23 cellular contexts compared by ENCODE assay signal in genomic region chr4:146255463-146255862, GRCh38. TPM values are rescaled to one million over a fixed set of nuclear protein-coding genes. Genes with fewer than 3 reads are reported as not detected.
DNase-seq lines count a peak whose midpoint lies in the region; ATAC-seq and TF ChIP-seq lines count a peak whose summit lies in the region.
"Had no signal": no experiment of that assay in that cellular context is flagged by ENCODE, and none has a peak within 500 bp of the region (broad histone marks: within the 10 kb centered on the region; RNA-seq: fewer than 3 reads in every experiment).

No MANE protein-coding gene starts in this region.

- no peaks in the 10 kb centered on the region for H3K9me3 Mint-ChIP-seq in activated naive CD4-positive, alpha-beta T cell treated with anti-CD3 and anti-CD28 coated beads, Interleukin-2, amount 10 ng/mL, durations not matched to agents 7 days and 5 days
- H3K9me3 Mint-ChIP-seq: activated naive CD8-positive, alpha-beta T cell treated with anti-CD3 and anti-CD28 coated beads for 36 hours; activated T-helper 1 cell treated with anti-CD3 and anti-CD28 coated beads, Interleukin-12 subunit alpha, Interleukin-12 subunit beta, Interleukin-2, Interleukin-4 antibody, amounts not matched to agents 30 ng/mL and 10 ng/mL and 1 ng/mL, durations not matched to agents 14 hours and 24 hours and 36 hours; immature natural killer cell; stimulated activated effector memory CD8-positive, alpha-beta T cell treated with anti-CD3 and anti-CD28 coated beads, Interleukin-12 subunit alpha, Interleukin-12 subunit beta, amount 100 ng/mL, for 72 hours had no signal

- H3K27ac Mint-ChIP-seq in activated naive CD4-positive, alpha-beta T cell treated with anti-CD3 and anti-CD28 coated beads, Interleukin-2, amount 10 ng/mL, durations not matched to agents 7 days and 5 days: no peak overlapping the region
- H3K27ac Mint-ChIP-seq: activated naive CD8-positive, alpha-beta T cell treated with anti-CD3 and anti-CD28 coated beads for 36 hours; activated T-helper 1 cell treated with anti-CD3 and anti-CD28 coated beads, Interleukin-12 subunit alpha, Interleukin-12 subunit beta, Interleukin-2, Interleukin-4 antibody, amounts not matched to agents 30 ng/mL and 10 ng/mL and 1 ng/mL, durations not matched to agents 14 hours and 24 hours and 36 hours; immature natural killer cell; stimulated activated effector memory CD8-positive, alpha-beta T cell treated with anti-CD3 and anti-CD28 coated beads, Interleukin-12 subunit alpha, Interleukin-12 subunit beta, amount 100 ng/mL, for 72 hours had no signal

- no peak for ATAC-seq in GM18867 (IDR thresholded peaks at IDR 0.05; ENCODE audit: unreplicated experiment)
- ATAC-seq: heart right ventricle; right lobe of liver; stimulated activated effector memory CD8-positive, alpha-beta T cell treated with anti-CD3 and anti-CD28 coated beads, Interleukin-12 subunit alpha, Interleukin-12 subunit beta, amount 100 ng/mL, for 72 hours had no signal

- no peaks in the 10 kb centered on the region for H3K27me3 Mint-ChIP-seq in activated naive CD4-positive, alpha-beta T cell treated with anti-CD3 and anti-CD28 coated beads, Interleukin-2, amount 10 ng/mL, durations not matched to agents 7 days and 5 days
- H3K27me3 Mint-ChIP-seq: activated naive CD8-positive, alpha-beta T cell treated with anti-CD3 and anti-CD28 coated beads for 36 hours had no signal

- intact Hi-C loops in stomach (cut with DNase I; ENCODE audit: low total_unique reads): no loop called here

- CTCF ChIA-PET in activated naive CD4-positive, alpha-beta T cell treated with anti-CD3 and anti-CD28 coated beads, Interleukin-2, amount 10 ng/mL, durations not matched to agents 7 days and 5 days (lab: Charles Lee): no interaction called here

- peak overlapping the region; percentile 34 for H3K4me2 ChIP-seq in skeletal muscle satellite cell (ENCODE audit: low read length)

- no peaks in the 10 kb centered on the region for H3K36me3 ChIP-seq in SJSA1
- no peaks in the 10 kb centered on the region for H3K36me3 ChIP-seq in skeletal muscle satellite cell (ENCODE audit: insufficient read depth, low read length)
- peaks cover 0 to 22% (median 14%) of the 10 kb centered on the region in 4 donors for H3K36me3 ChIP-seq in stomach
- H3K36me3 ChIP-seq: cardiac muscle cell, HAP-1, thoracic aorta had no signal

- H3K27me3 ChIP-seq in SJSA1 (replicated peaks) (no peaks in the 10 kb centered on the region), skeletal muscle satellite cell (ENCODE audit: control insufficient read depth, insufficient read depth, low read length) (no peaks in the 10 kb centered on the region), stomach (no peaks in the 10 kb centered on the region)
- H3K27me3 ChIP-seq: cardiac muscle cell, esophagus muscularis mucosa, heart right ventricle, right lobe of liver had no signal

- H3K4me1 ChIP-seq in SJSA1 (replicated peaks) (peaks cover 35% of the 10 kb centered on the region), skeletal muscle satellite cell (ENCODE audit: control insufficient read depth, insufficient read depth, low read length) (peaks cover 14% of the 10 kb centered on the region), stomach (peaks cover 0 to 25% (median 2%) of the 10 kb centered on the region in 4 donors)
- H3K4me1 ChIP-seq: HAP-1, heart right ventricle, right lobe of liver had no signal

- no peaks in the 10 kb centered on the region for H3K4me1 Mint-ChIP-seq in activated naive CD4-positive, alpha-beta T cell treated with anti-CD3 and anti-CD28 coated beads, Interleukin-2, amount 10 ng/mL, durations not matched to agents 7 days and 5 days
- H3K4me1 Mint-ChIP-seq: activated naive CD8-positive, alpha-beta T cell treated with anti-CD3 and anti-CD28 coated beads for 36 hours; immature natural killer cell; stimulated activated effector memory CD8-positive, alpha-beta T cell treated with anti-CD3 and anti-CD28 coated beads, Interleukin-12 subunit alpha, Interleukin-12 subunit beta, amount 100 ng/mL, for 72 hours had no signal

- no peaks in the 10 kb centered on the region for H3K36me3 Mint-ChIP-seq in activated naive CD4-positive, alpha-beta T cell treated with anti-CD3 and anti-CD28 coated beads, Interleukin-2, amount 10 ng/mL, durations not matched to agents 7 days and 5 days
- H3K36me3 Mint-ChIP-seq: activated naive CD8-positive, alpha-beta T cell treated with anti-CD3 and anti-CD28 coated beads for 36 hours; stimulated activated effector memory CD8-positive, alpha-beta T cell treated with anti-CD3 and anti-CD28 coated beads, Interleukin-12 subunit alpha, Interleukin-12 subunit beta, amount 100 ng/mL, for 72 hours had no signal

- TF ChIP-seq EP300 in stomach (IDR thresholded peaks at IDR 0.05): no peak

- peak overlapping the region; percentile 92 for H3K27ac ChIP-seq in SJSA1
- H3K27ac ChIP-seq in stomach: no peak overlapping the region
- H3K27ac ChIP-seq: cardiac muscle cell, esophagus muscularis mucosa, heart right ventricle, right lobe of liver, thoracic aorta had no signal

- peak; percentile 7 for TF ChIP-seq CTCF in fibroblast of mammary gland (conservative IDR thresholded peaks at IDR 0.05; ENCODE audit: control insufficient read depth, insufficient read depth, low read depth, low read length)
- TF ChIP-seq CTCF in stomach (IDR thresholded peaks at IDR 0.05): no peak

- H3K4me3 ChIP-seq in SJSA1: no peak overlapping the region
- no peak overlapping the region for H3K4me3 ChIP-seq in fibroblast of mammary gland (ENCODE audit: control insufficient read depth, low read depth, low read length)
- no peak overlapping the region for H3K4me3 ChIP-seq in skeletal muscle satellite cell (ENCODE audit: low read length)
- no peak overlapping the region for H3K4me3 ChIP-seq in stomach
- H3K4me3 ChIP-seq: cardiac muscle cell, esophagus muscularis mucosa, HAP-1, heart right ventricle, right lobe of liver, thoracic aorta had no signal

- DNase-seq in EL: peak; percentile 89
- peak in 1 of 2 experiments; percentile 75 for DNase-seq in SJSA1 (ENCODE audit: low read depth in 1 of 2, low spot score in 2 of 2)
- DNase-seq in fibroblast of mammary gland (ENCODE audit: low read depth): peak; percentile 39
- DNase-seq in stomach: no peak
- DNase-seq in activated naive CD4-positive, alpha-beta T cell treated with anti-CD3 and anti-CD28 coated beads, Interleukin-2, amount 10 ng/mL, durations not matched to agents 7 days and 5 days: no peak
- DNase-seq: activated CD4-positive, alpha-beta T cell treated with anti-CD3 and anti-CD28 coated beads for 1 hour; activated naive CD8-positive, alpha-beta T cell treated with anti-CD3 and anti-CD28 coated beads for 36 hours; C1 segment of cervical spinal cord; effector CD4-positive, alpha-beta T cell; heart right ventricle; immature natural killer cell; NCI-H187 treated with DMSO at 0.1 percent for 48 hours; NCI-H446; right lobe of liver; RPMI8226 had no signal

- H3K9me3 ChIP-seq in SJSA1 (replicated peaks) (no peaks in the 10 kb centered on the region), skeletal muscle satellite cell (replicated peaks; ENCODE audit: low read length) (no peaks in the 10 kb centered on the region), stomach (no peaks in the 10 kb centered on the region)
- H3K9me3 ChIP-seq: esophagus muscularis mucosa, HAP-1, heart right ventricle, right lobe of liver, thoracic aorta had no signal

- no peak overlapping the region for H3K4me3 Mint-ChIP-seq in activated naive CD4-positive, alpha-beta T cell treated with anti-CD3 and anti-CD28 coated beads, Interleukin-2, amount 10 ng/mL, durations not matched to agents 7 days and 5 days
- H3K4me3 Mint-ChIP-seq: activated naive CD8-positive, alpha-beta T cell treated with anti-CD3 and anti-CD28 coated beads for 36 hours; activated T-helper 1 cell treated with anti-CD3 and anti-CD28 coated beads, Interleukin-12 subunit alpha, Interleukin-12 subunit beta, Interleukin-2, Interleukin-4 antibody, amounts not matched to agents 30 ng/mL and 10 ng/mL and 1 ng/mL, durations not matched to agents 14 hours and 24 hours and 36 hours; immature natural killer cell; stimulated activated effector memory CD8-positive, alpha-beta T cell treated with anti-CD3 and anti-CD28 coated beads, Interleukin-12 subunit alpha, Interleukin-12 subunit beta, amount 100 ng/mL, for 72 hours had no signal

- WGBS in stomach, 5 donors: 86 to 98% (median 89%) methylated on average over 1 of the region's 1 CpG

- peak overlapping the region; percentile 22 for H3K9ac ChIP-seq in skeletal muscle satellite cell (ENCODE audit: low read depth, low read length)

- TF ChIP-seq POLR2A in stomach (IDR thresholded peaks at IDR 0.05): no peak

RNA-seq across cellular contexts. Expression of gene REELD1, which starts 41.1 kb away (rescaled TPM):
- total RNA-seq in SJSA1 (2014; rRNA removed; shearing (Covaris generic)): 0.05 TPM in 1 of 2 replicates, not detected in the other
- total RNA-seq in skeletal muscle satellite cell (2012; rRNA removed): under 0.01 TPM in 1 of 2 replicates, not detected in the other
- under 1 TPM in 1 of 5 donors, not detected in 4; 0.73 TPM for total RNA-seq in stomach
- polyA plus RNA-seq in stomach: under 1 TPM in 1 of 3 donors, not detected in 2; 0.30 TPM
- total RNA-seq: activated T-helper 1 cell treated with anti-CD3 and anti-CD28 coated beads, Interleukin-12 subunit alpha, Interleukin-12 subunit beta, Interleukin-2, Interleukin-4 antibody, amounts not matched to agents 30 ng/mL and 10 ng/mL and 1 ng/mL, durations not matched to agents 14 hours and 24 hours and 36 hours; cardiac muscle cell had no signal
- polyA plus RNA-seq: cardiac muscle cell, immature natural killer cell had no signal

Comparison
In these comparisons a context has a peak if more than half of its experiments do, and no peak if none do; other contexts are left out.
1. DNase-seq: peak in EL (single experiment) and fibroblast of mammary gland (single experiment); none in stomach (single experiment) and activated naive CD4-positive, alpha-beta T cell treated with anti-CD3 and anti-CD28 coated beads, Interleukin-2, amount 10 ng/mL, durations not matched to agents 7 days and 5 days (single experiment).